ENCODE assay signal across 8 cellular contexts in genomic region chr1:155909894-155910293, GRCh38. TPM values are rescaled to one million over a fixed set of nuclear protein-coding genes. Genes with fewer than 3 reads are reported as not detected.
DNase-seq lines count a peak whose midpoint lies in the region; ATAC-seq, FAIRE-seq and TF ChIP-seq lines count a peak whose summit lies in the region.

No MANE protein-coding gene starts in this region.

- TF ChIP-seq POLR2A in prostate gland (IDR thresholded peaks at IDR 0.05), result no peak

- intact Hi-C loops in prostate gland (cut with DNase I), result loop anchor here (5.0 to 10.0 kb wide), 2 partner anchors 53 to 155 kb away; partner anchors contain the start of genes GON4L and SYT11

- DNase-seq in GM18507 (ENCODE audit: extremely low spot score, insufficient read length, low read depth) (no peak), fibroblast of lung (ENCODE audit: low read depth in 2 of 2) (peak; percentile 41 to 72), prostate gland (ENCODE audit: low spot score) (peak; percentile 49), NCI-H1436 treated with DMSO at 0.1 percent for 48 hours (lab: John Stamatoyannopoulos, UW) (no peak), T-helper 9 cell (no peak), HEK293T (ENCODE audit: extremely low spot score) (no peak)

- POLR2A ChIA-PET in HEK293T (lab: Yijun Ruan, JAX), result no interaction called here

- peaks cover 36% of the 10 kb centered on the region for H3F3A ChIP-seq in SU-DHL-6 (ENCODE audit: insufficient read depth)

- no peak for ATAC-seq in HG03565 (IDR thresholded peaks at IDR 0.05; ENCODE audit: unreplicated experiment)

- 37% methylated on average over 4 of the region's 4 CpGs for WGBS in prostate gland

- peaks cover 6% of the 10 kb centered on the region for H3K4me1 ChIP-seq in fibroblast of lung (ENCODE audit: control insufficient read depth, extremely low read depth, insufficient read depth, low read length)
- H3K4me1 ChIP-seq in prostate gland (replicated peaks), result no peaks in the 10 kb centered on the region

- peak overlapping the region; percentile 76 for H3K4me3 ChIP-seq in SU-DHL-6 (ENCODE audit: insufficient read depth, low read length, poor library complexity, severe bottlenecking)
- peak overlapping the region; percentile 72 to 97 (median 89) for H3K4me3 ChIP-seq in fibroblast of lung (replicated peaks in 1 of 4; ENCODE audit: control extremely low read depth in 1 of 4, insufficient read depth in 1 of 4, low read depth in 3 of 4, low read length in 4 of 4)
- H3K4me3 ChIP-seq in prostate gland, result no peak overlapping the region

- peaks cover 29% of the 10 kb centered on the region for H3K36me3 ChIP-seq in SU-DHL-6 (ENCODE audit: low read length)
- H3K36me3 ChIP-seq in fibroblast of lung (ENCODE audit: control insufficient read depth, insufficient read depth, low read length), result peaks cover 9% of the 10 kb centered on the region
- H3K36me3 ChIP-seq in prostate gland, result peaks cover 6 to 8% of the 10 kb centered on the region in 2 donors

- H2AFZ ChIP-seq in SU-DHL-6 (ENCODE audit: low read depth, low read length, severe bottlenecking), result no peak overlapping the region
- no peak overlapping the region for H2AFZ ChIP-seq in fibroblast of lung (ENCODE audit: low read length)

- no peak for TF ChIP-seq CTCF in SU-DHL-6 (IDR thresholded peaks at IDR 0.05; ENCODE audit: insufficient read depth, low read length, poor library complexity, severe bottlenecking)
- TF ChIP-seq CTCF in fibroblast of lung (conservative IDR thresholded peaks at IDR 0.05 in 1 of 2, IDR thresholded peaks at IDR 0.05 in 1 of 2; ENCODE audit: low read depth in 1 of 2, low read length in 2 of 2), result no peak
- no peak for TF ChIP-seq CTCF in prostate gland (IDR thresholded peaks at IDR 0.05)

- no peaks in the 10 kb centered on the region for H3K9me2 ChIP-seq in SU-DHL-6 (replicated peaks; ENCODE audit: insufficient read depth, low read length)

- H3K9ac ChIP-seq in SU-DHL-6 (ENCODE audit: low read length) (peak overlapping the region; percentile 67), fibroblast of lung (ENCODE audit: insufficient read depth, low read length) (peak overlapping the region; percentile 76)

- H3K79me2 ChIP-seq in SU-DHL-6 (ENCODE audit: insufficient read depth, low read length), result peaks cover 10% of the 10 kb centered on the region; the same call in 1 of the 2 replicates
- H3K79me2 ChIP-seq in fibroblast of lung (ENCODE audit: control insufficient read depth, insufficient read depth, low read length), result peaks cover 18% of the 10 kb centered on the region

- H3K27ac ChIP-seq in SU-DHL-6 (ENCODE audit: low read depth, low read length), result peak overlapping the region; percentile 62; the same call in 1 of the 2 replicates
- H3K27ac ChIP-seq in fibroblast of lung (ENCODE audit: insufficient read depth, low read length), result peak overlapping the region; percentile 94
- peak overlapping the region; percentile 89 to 93 for H3K27ac ChIP-seq in prostate gland

- H4K20me1 ChIP-seq in SU-DHL-6 (ENCODE audit: low read depth, low read length) (no peaks in the 10 kb centered on the region), fibroblast of lung (ENCODE audit: control insufficient read depth, extremely low read depth, insufficient read depth, low read length) (no peaks in the 10 kb centered on the region)

- H3K27me3 ChIP-seq in SU-DHL-6 (ENCODE audit: low read length), result no peaks in the 10 kb centered on the region
- H3K27me3 ChIP-seq in fibroblast of lung (ENCODE audit: control insufficient read depth, insufficient read depth, low read length), result no peaks in the 10 kb centered on the region
- H3K27me3 ChIP-seq in prostate gland (replicated peaks; ENCODE audit: insufficient read depth), result no peaks in the 10 kb centered on the region

- H3K9me3 ChIP-seq in SU-DHL-6 (ENCODE audit: insufficient read depth, low read length) (no peaks in the 10 kb centered on the region), fibroblast of lung (ENCODE audit: control insufficient read depth, insufficient read depth, low read depth, low read length) (no peaks in the 10 kb centered on the region), prostate gland (no peaks in the 10 kb centered on the region)

- CTCF ChIA-PET in HEK293T (lab: Yijun Ruan, JAX), result no interaction called here

- FAIRE-seq in GM18507 (lab: Jason Lieb, UNC), result peak; percentile 21

- H3K4me2 ChIP-seq in SU-DHL-6 (ENCODE audit: low read depth, low read length, poor library complexity, severe bottlenecking) (peak overlapping the region; percentile 85), fibroblast of lung (ENCODE audit: extremely low read depth, insufficient read depth, low read length) (peak overlapping the region; percentile 92)

TF ChIP-seq in HEK293T, 16 proteins besides CTCF, POLR2A, EP300 and RAD21:
- TF ChIP-seq NFRKB (IDR thresholded peaks at IDR 0.05), result no peak
- no peak for TF ChIP-seq FOXK2 (IDR thresholded peaks at IDR 0.05)
- TF ChIP-seq CTBP1 (IDR thresholded peaks at IDR 0.05; ENCODE audit: borderline replicate concordance), result no peak

RNA-seq across cellular contexts. Expression of gene RIT1, which starts 1.3 kb away (rescaled TPM):
- total RNA-seq in fibroblast of lung, result 25.2 and 33.4 TPM in 2 replicates
- 51.0 and 56.8 TPM in 2 replicates for polyA plus RNA-seq in fibroblast of lung
- polyA plus RNA-seq in fibroblast of lung (2012), result 27.7 and 28.5 TPM in 2 replicates
- 7.9 and 10.4 TPM in 2 replicates for polyA minus RNA-seq in fibroblast of lung (ENCODE audit: low replicate concordance)
- 10 to 100 TPM; 20.8 to 21.8 TPM for total RNA-seq in prostate gland

RNA-seq across cellular contexts. Expression of gene KHDC4, which starts 24.3 kb away (rescaled TPM):
- total RNA-seq in fibroblast of lung, result 18.2 and 24.6 TPM in 2 replicates
- 19.5 and 25.4 TPM in 2 replicates for polyA plus RNA-seq in fibroblast of lung
- polyA plus RNA-seq in fibroblast of lung (2012), result 9.0 and 10.4 TPM in 2 replicates
- 4.9 and 22.7 TPM in 2 replicates for polyA minus RNA-seq in fibroblast of lung (ENCODE audit: low replicate concordance)
- total RNA-seq in prostate gland, result 10 to 100 TPM; 49.8 to 66.1 TPM

RNA-seq across cellular contexts. Expression of gene RXFP4, which starts 31.5 kb away (rescaled TPM):
- not detected in 2 replicates for total RNA-seq in fibroblast of lung
- not detected in 2 replicates for polyA plus RNA-seq in fibroblast of lung
- polyA plus RNA-seq in fibroblast of lung (2012), result not detected in 2 replicates
- polyA minus RNA-seq in fibroblast of lung (ENCODE audit: low replicate concordance), result not detected in 2 replicates
- not detected for total RNA-seq in prostate gland

RNA-seq across cellular contexts. Expression of gene SYT11, which starts 50.5 kb away (rescaled TPM):
- total RNA-seq in fibroblast of lung (30.3 and 71.3 TPM in 2 replicates), prostate gland (10 to 100 TPM in 1 of 2 donors, 1 to 10 TPM in 1; 3.6 to 28.0 TPM)
- 36.8 and 53.7 TPM in 2 replicates for polyA plus RNA-seq in fibroblast of lung
- 26.3 and 36.3 TPM in 2 replicates for polyA plus RNA-seq in fibroblast of lung (2012)
- polyA minus RNA-seq in fibroblast of lung (ENCODE audit: low replicate concordance), result 43.6 and 62.1 TPM in 2 replicates

RNA-seq across cellular contexts. Expression of gene GON4L, which starts 52.9 kb away (rescaled TPM):
- total RNA-seq in fibroblast of lung (22.1 and 30.9 TPM in 2 replicates), prostate gland (10 to 100 TPM; 24.9 to 57.4 TPM)
- polyA plus RNA-seq in fibroblast of lung, result 20.2 and 20.3 TPM in 2 replicates
- polyA plus RNA-seq in fibroblast of lung (2012), result 13.5 and 14.9 TPM in 2 replicates
- 59.1 and 61.6 TPM in 2 replicates for polyA minus RNA-seq in fibroblast of lung (ENCODE audit: low replicate concordance)

Comparison
In these comparisons a context has a peak if more than half of its experiments do, and no peak if none do; other contexts are left out.
1. DNase-seq: peak in fibroblast of lung (2 of 2) and prostate gland (single experiment); none in GM18507 (single experiment), NCI-H1436 treated with DMSO at 0.1 percent for 48 hours (single experiment), T-helper 9 cell (single experiment) and HEK293T (single experiment).
2. H3K4me3 ChIP-seq: peak in SU-DHL-6 (single experiment) and fibroblast of lung (4 of 4); none in prostate gland (0 of 2).
3. Peak in every context shown above with its lines, with median percentiles within 50 percentile points of each other: H3K27ac ChIP-seq.